ENCODE assay signal across 9 cellular contexts in the genomic region with DNA sequence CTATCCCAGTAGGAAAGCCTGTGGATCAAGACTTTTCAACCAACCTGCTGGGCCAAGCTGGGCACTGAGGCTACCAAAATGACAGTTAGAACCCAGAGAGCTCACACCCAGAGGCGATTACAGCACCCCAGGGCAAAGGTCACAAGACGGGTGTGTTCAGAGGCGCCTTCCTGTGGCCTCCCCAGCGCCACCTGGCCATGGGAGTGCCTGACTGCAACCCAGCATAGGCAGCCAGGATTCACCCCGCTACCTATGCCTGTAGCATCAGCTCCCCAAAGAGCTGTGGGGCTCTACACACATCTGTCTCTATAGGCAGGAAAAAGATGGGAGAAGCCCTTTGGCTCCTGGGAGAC. TPM values are rescaled to one million over a fixed set of nuclear protein-coding genes. Genes with fewer than 3 reads are reported as not detected.
DNase-seq lines count a peak whose midpoint lies in the region; ATAC-seq, FAIRE-seq and TF ChIP-seq lines count a peak whose summit lies in the region.
"Had no signal": no experiment of that assay in that cellular context is flagged by ENCODE, and none has a peak within 500 bp of the region (broad histone marks: within the 10 kb centered on the region; RNA-seq: fewer than 3 reads in every experiment).

No MANE protein-coding gene starts in this region.

- DNase-seq in NOMO-1 (lab: John Stamatoyannopoulos, UW; ENCODE audit: unreplicated experiment in 2 of 2) (peak; percentile 72 to 76), transverse colon (peak; percentile 88), HTR-8/SVneo (ENCODE audit: insufficient read length, low spot score) (no peak)
- DNase-seq in effector memory CD8-positive, alpha-beta T cell: no peak
- no peak for DNase-seq in CD4-positive, alpha-beta T cell
- DNase-seq in central memory CD4-positive, alpha-beta T cell: no peak

- POLR2A ChIA-PET in CD4-positive, alpha-beta T cell (lab: Charles Lee): no interaction called here

- intact Hi-C loops in transverse colon (cut with DNase I; ENCODE audit: low total_unique reads): no loop called here
- intact Hi-C loops in CD4-positive, alpha-beta T cell (cut with DNase I, micrococcal nuclease): no loop called here

- CTCF ChIA-PET in CD4-positive, alpha-beta T cell (lab: Charles Lee): no interaction called here

- peak; percentile 87 for ATAC-seq in GM21786 (IDR thresholded peaks at IDR 0.05; ENCODE audit: unreplicated experiment)
- peak; percentile 52 for ATAC-seq in effector memory CD8-positive, alpha-beta T cell (replicated peaks)
- no peak for ATAC-seq in CD4-positive, alpha-beta T cell (ENCODE audit: poor library complexity)

- TF ChIP-seq EP300 in transverse colon (IDR thresholded peaks at IDR 0.05; ENCODE audit: low read depth): no peak

- no peaks in the 10 kb centered on the region for H3K4me1 Mint-ChIP-seq in effector memory CD8-positive, alpha-beta T cell (ENCODE audit: low read depth in 2 of 2)
- H3K4me1 Mint-ChIP-seq in CD4-positive, alpha-beta T cell (ENCODE audit: low read depth): no peaks in the 10 kb centered on the region

- H3K4me1 ChIP-seq in transverse colon: peaks cover 0 to 13% (median 0%) of the 10 kb centered on the region in 4 donors

- no peaks in the 10 kb centered on the region for H3K9me3 ChIP-seq in transverse colon
- H3K9me3 ChIP-seq in CD4-positive, alpha-beta T cell (ENCODE audit: control insufficient read depth, low read length): no peaks in the 10 kb centered on the region

- in situ Hi-C loops in transverse colon (cut with MboI; ENCODE audit: low pct_ligation_motif_present in 1 of 4, low pct_unique_long_range_greater_than_20kb in 1 of 4, low sequenced_read_pairs in 3 of 4): loop anchor here in 1 of 4 donors (25.0 kb wide), 1 partner anchor 285 kb away; no protein-coding TSS in a partner anchor

- no peaks in the 10 kb centered on the region for H3K27me3 Mint-ChIP-seq in effector memory CD8-positive, alpha-beta T cell
- no peaks in the 10 kb centered on the region for H3K27me3 Mint-ChIP-seq in CD4-positive, alpha-beta T cell

- H3K27me3 ChIP-seq in transverse colon: no peaks in the 10 kb centered on the region
- no peaks in the 10 kb centered on the region for H3K27me3 ChIP-seq in CD4-positive, alpha-beta T cell (ENCODE audit: control insufficient read depth, insufficient read depth, low read length)

- WGBS in transverse colon (ENCODE audit: low coverage in 1 of 2), 2 donors: 28% methylated on average over 5 of the region's 5 CpGs; no CpG with 5 or more reads in 1 of the 2 donors

- TF ChIP-seq POLR2A in transverse colon (IDR thresholded peaks at IDR 0.05): no peak

- FAIRE-seq in HTR-8/SVneo (lab: Jason Lieb, UNC): no peak

- no peaks in the 10 kb centered on the region for H3K9me3 Mint-ChIP-seq in effector memory CD8-positive, alpha-beta T cell
- no peaks in the 10 kb centered on the region for H3K9me3 Mint-ChIP-seq in CD4-positive, alpha-beta T cell

- no peak overlapping the region for H3K27ac Mint-ChIP-seq in effector memory CD8-positive, alpha-beta T cell
- H3K27ac Mint-ChIP-seq in CD4-positive, alpha-beta T cell: no peak overlapping the region

- H3K4me3 Mint-ChIP-seq in effector memory CD8-positive, alpha-beta T cell: peak overlapping the region in 1 of 2 donors; percentile 9
- H3K4me3 Mint-ChIP-seq in CD4-positive, alpha-beta T cell: no peak overlapping the region

- H3K4me3 ChIP-seq in transverse colon: no peak overlapping the region

- TF ChIP-seq CTCF in GM12874 (IDR thresholded peaks at IDR 0.05; ENCODE audit: insufficient read depth, low read depth, low read length) (peak; percentile 58), transverse colon (IDR thresholded peaks at IDR 0.05) (peak; percentile 29 to 77 (median 51))
- TF ChIP-seq CTCF in CD4-positive, alpha-beta T cell (IDR thresholded peaks at IDR 0.05): no peak

- no peaks in the 10 kb centered on the region for H3K36me3 ChIP-seq in transverse colon

- H3K27ac ChIP-seq in transverse colon: peak overlapping the region in 3 of 4 donors; percentile 20 to 35 (median 20)
- H3K27ac ChIP-seq in CD4-positive, alpha-beta T cell (ENCODE audit: low read depth, low read length): no peak overlapping the region

- H3K36me3 Mint-ChIP-seq in effector memory CD8-positive, alpha-beta T cell (ENCODE audit: insufficient read depth): peaks cover 5% of the 10 kb centered on the region
- H3K36me3 Mint-ChIP-seq in CD4-positive, alpha-beta T cell (ENCODE audit: low read depth): no peaks in the 10 kb centered on the region

RNA-seq across cellular contexts. Expression of a gene that starts 33.5 kb away (rescaled TPM):
- 10 to 100 TPM; 20.2 to 56.3 (median 28.3) TPM for total RNA-seq in transverse colon
- total RNA-seq in CD4-positive, alpha-beta T cell: not detected

RNA-seq across cellular contexts. Expression of a gene that starts 35.8 kb away (rescaled TPM):
- 10 to 100 TPM in 3 of 4 donors, under 1 TPM in 1; 0.60 to 38.9 (median 14.7) TPM for total RNA-seq in transverse colon
- under 1 TPM; 0.45 to 0.52 TPM for total RNA-seq in CD4-positive, alpha-beta T cell

RNA-seq across cellular contexts. Expression of a gene that starts 44.4 kb away (rescaled TPM):
- 100 to 1,000 TPM; 249 to 540 (median 360) TPM for total RNA-seq in transverse colon
- not detected for total RNA-seq in CD4-positive, alpha-beta T cell
- total RNA-seq: lower leg skin had no signal

Comparison
In these comparisons a context has a peak if more than half of its experiments do, and no peak if none do; other contexts are left out.
1. DNase-seq: peak in NOMO-1 (2 of 2) and transverse colon (single experiment); none in effector memory CD8-positive, alpha-beta T cell (0 of 3), CD4-positive, alpha-beta T cell (0 of 10), HTR-8/SVneo (single experiment) and central memory CD4-positive, alpha-beta T cell (single experiment).
2. RNA of a gene that starts 33.5 kb away (total RNA-seq): 20.2 to 56.3 TPM in transverse colon; not detected in CD4-positive, alpha-beta T cell; every median in the first group is over 10 times any median in the second.
3. RNA of a gene that starts 44.4 kb away (total RNA-seq): 249 to 540 TPM in transverse colon; not detected in CD4-positive, alpha-beta T cell; every median in the first group is over 100 times any median in the second.